ENCODE assay signal across 23 cellular contexts in the genomic region with DNA sequence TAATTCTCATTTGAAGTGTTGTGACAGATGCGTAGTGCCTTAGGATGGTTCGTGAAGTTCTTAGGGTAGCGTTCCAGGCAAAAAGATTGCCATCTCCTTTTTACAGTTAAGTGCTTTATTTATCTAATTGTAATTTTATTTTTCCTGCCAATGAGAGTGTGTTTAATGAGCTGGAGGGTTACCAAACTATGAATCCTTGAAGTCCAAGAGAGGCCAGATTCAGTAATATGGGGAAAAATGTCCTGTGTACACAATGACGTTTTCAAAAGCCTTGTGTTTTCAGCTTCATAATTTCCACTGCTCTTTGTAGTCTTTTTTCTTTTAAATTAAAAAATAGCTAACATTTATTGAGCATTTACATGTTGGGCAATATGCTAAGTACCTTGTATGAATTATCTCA.
"Had no signal": no experiment of that assay in that cellular context is flagged by ENCODE, and none has a peak within 500 bp of the region (broad histone marks: within the 10 kb centered on the region; RNA-seq: fewer than 3 reads in every experiment).

No MANE protein-coding gene starts in this region.

- H3K4me1 Mint-ChIP-seq: mesothelial cell of epicardium; naive B cell; stimulated activated memory B cell treated with anti-CD40 and anti-IgM and Interleukin-4, amounts not matched to agents 10 μg/mL and 1 μg/mL and 100 μg/mL, for 72 hours; stimulated activated naive CD8-positive, alpha-beta T cell treated with anti-CD3 and anti-CD28 coated beads, Interleukin-15, amount 100 ng/mL, for 72 hours had no signal

- H3K27ac ChIP-seq: left ventricle myocardium inferior, ovary, sigmoid colon, spleen, tibial nerve, uterus had no signal

- ATAC-seq: natural killer cell treated with Interleukin-12 subunit alpha and Interleukin-12 subunit beta and Interleukin-15 and Interleukin-18, amount 100 ng/mL, for 72 hours; right cardiac atrium; stimulated activated memory B cell treated with anti-CD40 and anti-IgM and Interleukin-4, amounts not matched to agents 10 μg/mL and 1 μg/mL and 100 μg/mL, for 72 hours; stimulated activated naive CD8-positive, alpha-beta T cell treated with anti-CD3 and anti-CD28 coated beads, Interleukin-15, amount 100 ng/mL, for 72 hours had no signal

- H3K4me3 Mint-ChIP-seq: mesothelial cell of epicardium; naive B cell; natural killer cell treated with Interleukin-12 subunit alpha and Interleukin-12 subunit beta and Interleukin-15 and Interleukin-18, amount 100 ng/mL, for 72 hours; stimulated activated memory B cell treated with anti-CD40 and anti-IgM and Interleukin-4, amounts not matched to agents 10 μg/mL and 1 μg/mL and 100 μg/mL, for 72 hours; stimulated activated naive CD8-positive, alpha-beta T cell treated with anti-CD3 and anti-CD28 coated beads, Interleukin-15, amount 100 ng/mL, for 72 hours; type B pancreatic cell had no signal

- H3K4me3 ChIP-seq: left ventricle myocardium inferior, lung, ovary, sigmoid colon, spleen, tibial nerve, uterus had no signal

- DNase-seq: islet precursor cell; left ventricle myocardium inferior; mesendoderm; naive B cell; ovary; right cardiac atrium; sigmoid colon; small intestine; spleen; stimulated activated CD4-positive, alpha-beta T cell treated with anti-CD3 and anti-CD28 coated beads, Interleukin-2, amount 100 ng/mL, for 48 hours; stimulated activated CD4-positive, alpha-beta T cell treated with anti-CD3 and anti-CD28 coated beads, Interleukin-4, amount 100 ng/mL, for 4 hours; stimulated activated CD8-positive, alpha-beta memory T cell treated with anti-CD3 and anti-CD28 coated beads, Interleukin-4, amount 100 ng/mL, for 48 hours; stimulated activated naive CD4-positive, alpha-beta T cell treated with Interleukin-2 at 50 U/mL for 16 hours; stimulated activated naive CD8-positive, alpha-beta T cell treated with anti-CD3 and anti-CD28 coated beads, Interleukin-15, amount 100 ng/mL, for 72 hours; substantia nigra; uterus had no signal

- H3K27me3 ChIP-seq: ovary, sigmoid colon, spleen, tibial nerve, uterus had no signal

- H3K27me3 Mint-ChIP-seq: naive B cell; natural killer cell treated with Interleukin-12 subunit alpha and Interleukin-12 subunit beta and Interleukin-15 and Interleukin-18, amount 100 ng/mL, for 72 hours; progenitor cell of endocrine pancreas; stimulated activated memory B cell treated with anti-CD40 and anti-IgM and Interleukin-4, amounts not matched to agents 10 μg/mL and 1 μg/mL and 100 μg/mL, for 72 hours; stimulated activated naive CD8-positive, alpha-beta T cell treated with anti-CD3 and anti-CD28 coated beads, Interleukin-15, amount 100 ng/mL, for 72 hours; type B pancreatic cell had no signal

- H3K9me3 ChIP-seq: left ventricle myocardium inferior, ovary, sigmoid colon, spleen, tibial nerve, uterus had no signal

- H3K4me1 ChIP-seq: left ventricle myocardium inferior, sigmoid colon, spleen, tibial nerve, uterus had no signal

- H3K27ac Mint-ChIP-seq: mesothelial cell of epicardium; natural killer cell treated with Interleukin-12 subunit alpha and Interleukin-12 subunit beta and Interleukin-15 and Interleukin-18, amount 100 ng/mL, for 72 hours; progenitor cell of endocrine pancreas; stimulated activated memory B cell treated with anti-CD40 and anti-IgM and Interleukin-4, amounts not matched to agents 10 μg/mL and 1 μg/mL and 100 μg/mL, for 72 hours; stimulated activated naive CD8-positive, alpha-beta T cell treated with anti-CD3 and anti-CD28 coated beads, Interleukin-15, amount 100 ng/mL, for 72 hours; type B pancreatic cell had no signal

- H3K36me3 ChIP-seq: ovary, uterus had no signal

- H3K9me3 Mint-ChIP-seq: natural killer cell treated with Interleukin-12 subunit alpha and Interleukin-12 subunit beta and Interleukin-15 and Interleukin-18, amount 100 ng/mL, for 72 hours; stimulated activated naive CD8-positive, alpha-beta T cell treated with anti-CD3 and anti-CD28 coated beads, Interleukin-15, amount 100 ng/mL, for 72 hours; type B pancreatic cell had no signal
